25 cellular contexts compared by ENCODE assay signal in the genomic region with DNA sequence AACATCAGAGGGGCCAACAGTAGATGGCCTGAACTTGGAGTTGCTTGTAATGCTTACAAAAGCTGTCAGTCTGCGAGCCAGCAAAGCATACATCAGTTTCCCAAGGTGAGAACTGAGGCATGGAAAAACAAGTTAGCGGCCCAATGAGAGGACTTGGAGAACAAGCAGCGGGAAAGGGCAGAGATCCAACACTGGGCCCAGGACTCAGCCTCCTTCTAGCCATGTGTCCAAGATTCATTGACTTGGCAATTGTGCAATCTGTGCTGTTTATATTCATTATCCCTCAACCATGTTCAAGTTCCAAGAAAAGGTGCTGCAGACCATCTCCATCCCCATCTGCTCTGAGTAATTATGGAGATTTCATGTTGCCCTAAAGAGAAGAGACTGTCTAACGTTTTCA.
DNase-seq lines count a peak whose midpoint lies in the region; ATAC-seq, FAIRE-seq and TF ChIP-seq lines count a peak whose summit lies in the region.
"Had no signal": no experiment of that assay in that cellular context is flagged by ENCODE, and none has a peak within 500 bp of the region (broad histone marks: within the 10 kb centered on the region; RNA-seq: fewer than 3 reads in every experiment).

No MANE protein-coding gene starts in this region.

- DNase-seq in AG09319 (ENCODE audit: extremely low read depth, low read depth) (peak; percentile 14), GM18507 (ENCODE audit: extremely low spot score, insufficient read length, low read depth) (no peak), NCI-H446 treated with DMSO at 0.1 percent for 48 hours (lab: John Stamatoyannopoulos, UW) (peak; percentile 96), renal cortical epithelial cell (ENCODE audit: low read depth) (peak; percentile 59), pons (ENCODE audit: low spot score) (no peak), left ventricle myocardium superior (no peak)
- DNase-seq: AML-193; Caco-2; CD4-positive, alpha-beta memory T cell; DND-41; HCEC 1CT; Karpas-422; MV-4-11; NCI-H1105; NCI-H1436 treated with DMSO at 0.1 percent for 48 hours; NCI-H2029; NCI-H2227 treated with DMSO at 0.1 percent for 48 hours; NCI-H510A treated with DMSO at 0.1 percent for 48 hours; NCI-H774; SK-N-SH; SW 1271 had no signal

- FAIRE-seq in GM18507 (lab: Jason Lieb, UNC) = peak; percentile 42
- FAIRE-seq: GM12892, GM19239, H1 had no signal

- intact Hi-C loops in left ventricle myocardium superior (cut with micrococcal nuclease) = no loop called here

- no peak for TF ChIP-seq CTCF in AG09319 (IDR thresholded peaks at IDR 0.05; ENCODE audit: low read depth, low read length)

- ATAC-seq in HG03108 (IDR thresholded peaks at IDR 0.05; ENCODE audit: unreplicated experiment) (no peak), left ventricle myocardium superior (no peak)

Comparison
In these comparisons a context has a peak if more than half of its experiments do, and no peak if none do; other contexts are left out.
1. DNase-seq: peak in AG09319 (single experiment), NCI-H446 treated with DMSO at 0.1 percent for 48 hours (single experiment) and renal cortical epithelial cell (single experiment); none in GM18507 (single experiment), pons (single experiment) and left ventricle myocardium superior (single experiment).